8 cellular contexts compared by ENCODE assay signal in genomic region chr9:84170521-84171141, GRCh38.
A peak's percentile ranks its signal among the peaks of the same experiment; 100 is the strongest.
DNase-seq lines count a peak whose midpoint lies in the region; ATAC-seq and TF ChIP-seq lines count a peak whose summit lies in the region.

No MANE protein-coding gene starts in this region.

- H3K4me3 ChIP-seq in astrocyte of the spinal cord (ENCODE audit: low read depth, low read length), result no peak overlapping the region
- no peak overlapping the region for H3K4me3 ChIP-seq in tibial nerve

- DNase-seq in astrocyte of the spinal cord (ENCODE audit: low read depth, low spot score), result peak; percentile 96
- DNase-seq in iPS-NIHi7 (ENCODE audit: extremely low spot score), result peak; percentile 69
- peak; percentile 48 to 66 for DNase-seq in tibial nerve (ENCODE audit: low spot score in 2 of 2)
- no peak for DNase-seq in effector CD4-positive, alpha-beta T cell
- no peak for DNase-seq in DMS79 treated with DMSO at 0.1 percent for 48 hours (lab: John Stamatoyannopoulos, UW)

- in situ Hi-C loops in astrocyte of the spinal cord (cut with HindIII; ENCODE audit: low sequenced_read_pairs), result no loop called here

- H3K36me3 ChIP-seq in tibial nerve, result no peaks in the 10 kb centered on the region

- no peak overlapping the region for H3K27ac ChIP-seq in tibial nerve

- TF ChIP-seq EP300 in Ishikawa (IDR thresholded peaks at IDR 0.05; ENCODE audit: borderline replicate concordance) (peak; percentile 31; the same call in 1 of the 2 replicates), tibial nerve (IDR thresholded peaks at IDR 0.05) (no peak)

- TF ChIP-seq POLR2A in tibial nerve (IDR thresholded peaks at IDR 0.05), result no peak

- no peaks in the 10 kb centered on the region for H3K27me3 ChIP-seq in tibial nerve

- 57 to 67% methylated on average over 9 of the region's 9 CpGs for WGBS in tibial nerve, 2 donors

- H3K9me3 ChIP-seq in tibial nerve, result no peaks in the 10 kb centered on the region

- no peak for TF ChIP-seq CTCF in astrocyte of the spinal cord (IDR thresholded peaks at IDR 0.05; ENCODE audit: low read depth, low read length)
- no peak for TF ChIP-seq CTCF in tibial nerve (IDR thresholded peaks at IDR 0.05)

- ATAC-seq in GM18861 (IDR thresholded peaks at IDR 0.05; ENCODE audit: unreplicated experiment) (no peak), GM19397 (IDR thresholded peaks at IDR 0.05; ENCODE audit: unreplicated experiment) (no peak)

- peaks cover 0 to 10% (median 0%) of the 10 kb centered on the region in 4 donors for H3K4me1 ChIP-seq in tibial nerve

- TF ChIP-seq RAD21 in Ishikawa (IDR thresholded peaks at IDR 0.05; ENCODE audit: low read depth), result no peak; the same call in 1 of the 2 replicates

TF ChIP-seq in Ishikawa, 13 proteins besides CTCF, POLR2A, EP300 and RAD21:
- TF ChIP-seq YY1 (IDR thresholded peaks at IDR 0.05; ENCODE audit: low read depth) (no peak), TCF12 (IDR thresholded peaks at IDR 0.05; ENCODE audit: low read depth) (peak; percentile 71), CEBPB (IDR thresholded peaks at IDR 0.05) (no peak), REST (IDR thresholded peaks at IDR 0.05; ENCODE audit: low read depth) (no peak), TAF1 (IDR thresholded peaks at IDR 0.05; ENCODE audit: low read depth) (no peak), EGR1 (IDR thresholded peaks at IDR 0.05) (no peak), USF1 (IDR thresholded peaks at IDR 0.05) (no peak), ZBTB7A (IDR thresholded peaks at IDR 0.05; ENCODE audit: low read depth) (no peak), MAX (IDR thresholded peaks at IDR 0.05) (peak; percentile 82), TEAD4 (IDR thresholded peaks at IDR 0.05) (peak; percentile 53), CREB1 (IDR thresholded peaks at IDR 0.05; ENCODE audit: low read depth) (no peak), NFIC (IDR thresholded peaks at IDR 0.05) (peak; percentile 66), FOXM1 (IDR thresholded peaks at IDR 0.05; ENCODE audit: borderline replicate concordance, low read depth) (no peak)

Comparison
In these comparisons a context has a peak if more than half of its experiments do, and no peak if none do; other contexts are left out.
1. DNase-seq: peak in astrocyte of the spinal cord (single experiment), iPS-NIHi7 (single experiment) and tibial nerve (2 of 2); none in effector CD4-positive, alpha-beta T cell (single experiment) and DMS79 treated with DMSO at 0.1 percent for 48 hours (single experiment).